16 cellular contexts compared by ENCODE assay signal in the genomic region with DNA sequence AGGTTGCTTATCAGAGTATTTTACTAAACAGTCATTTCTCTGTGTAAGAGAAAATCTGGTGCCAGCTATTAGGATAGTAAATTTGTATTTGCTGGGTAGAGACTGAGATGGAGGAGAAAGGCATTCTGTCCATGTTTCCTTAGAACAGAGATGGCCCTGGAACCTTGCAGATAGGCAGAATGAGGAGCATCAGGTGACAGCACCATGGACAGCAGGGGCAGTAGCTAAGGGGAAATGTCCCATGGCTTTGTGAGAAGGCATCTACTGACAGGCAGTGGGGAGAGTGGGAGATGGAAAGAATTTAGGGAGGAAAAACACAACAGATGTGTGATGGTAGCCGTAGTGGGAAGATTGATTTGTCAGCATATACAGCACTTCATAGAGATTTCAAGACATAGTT.
"Had no signal": no experiment of that assay in that cellular context is flagged by ENCODE, and none has a peak within 500 bp of the region (broad histone marks: within the 10 kb centered on the region; RNA-seq: fewer than 3 reads in every experiment).

No MANE protein-coding gene starts in this region.

- H3K9me3 ChIP-seq: left ventricle myocardium inferior, pancreas, thoracic aorta had no signal

- DNase-seq: activated CD4-positive, alpha-beta T cell treated with anti-CD3 and anti-CD28 coated beads for 48 hours; activated CD8-positive, alpha-beta memory T cell treated with anti-CD3 and anti-CD28 coated beads, Interleukin-2, amount 50 U/mL, for 48 hours; activated CD8-positive, alpha-beta T cell treated with anti-CD3 and anti-CD28 coated beads, Interleukin-2, amount 10 ng/mL, durations not matched to agents 7 days and 5 days; activated naive CD8-positive, alpha-beta T cell treated with anti-CD3 and anti-CD28 coated beads, Interleukin-2, amount 10 ng/mL, durations not matched to agents 7 days and 5 days; aorta; cortex of kidney; effector memory CD4-positive, alpha-beta T cell; erythroblast; hypothalamus; left ventricle myocardium inferior; pancreas; stimulated activated CD4-positive, alpha-beta T cell treated with anti-CD3 and anti-CD28 coated beads, Interleukin-4, amount 100 ng/mL, for 4 hours; stimulated activated naive CD8-positive, alpha-beta T cell treated with anti-CD3 and anti-CD28 coated beads, Interleukin-15, amount 100 ng/mL, for 72 hours; T-cell; T1000 had no signal

- H3K4me3 ChIP-seq: left ventricle myocardium inferior, pancreas, thoracic aorta had no signal

- H3K27ac ChIP-seq: left ventricle myocardium inferior, pancreas, thoracic aorta had no signal

- H3K4me1 ChIP-seq: left ventricle myocardium inferior, pancreas had no signal

- ATAC-seq: activated CD8-positive, alpha-beta T cell treated with anti-CD3 and anti-CD28 coated beads, Interleukin-2, amount 10 ng/mL, durations not matched to agents 7 days and 5 days; pancreas; stimulated activated naive CD8-positive, alpha-beta T cell treated with anti-CD3 and anti-CD28 coated beads, Interleukin-15, amount 100 ng/mL, for 72 hours; T-cell had no signal

- H3K36me3 ChIP-seq: left ventricle myocardium inferior, pancreas, thoracic aorta had no signal

- H3K27me3 ChIP-seq: pancreas had no signal
